In the genomic region with DNA sequence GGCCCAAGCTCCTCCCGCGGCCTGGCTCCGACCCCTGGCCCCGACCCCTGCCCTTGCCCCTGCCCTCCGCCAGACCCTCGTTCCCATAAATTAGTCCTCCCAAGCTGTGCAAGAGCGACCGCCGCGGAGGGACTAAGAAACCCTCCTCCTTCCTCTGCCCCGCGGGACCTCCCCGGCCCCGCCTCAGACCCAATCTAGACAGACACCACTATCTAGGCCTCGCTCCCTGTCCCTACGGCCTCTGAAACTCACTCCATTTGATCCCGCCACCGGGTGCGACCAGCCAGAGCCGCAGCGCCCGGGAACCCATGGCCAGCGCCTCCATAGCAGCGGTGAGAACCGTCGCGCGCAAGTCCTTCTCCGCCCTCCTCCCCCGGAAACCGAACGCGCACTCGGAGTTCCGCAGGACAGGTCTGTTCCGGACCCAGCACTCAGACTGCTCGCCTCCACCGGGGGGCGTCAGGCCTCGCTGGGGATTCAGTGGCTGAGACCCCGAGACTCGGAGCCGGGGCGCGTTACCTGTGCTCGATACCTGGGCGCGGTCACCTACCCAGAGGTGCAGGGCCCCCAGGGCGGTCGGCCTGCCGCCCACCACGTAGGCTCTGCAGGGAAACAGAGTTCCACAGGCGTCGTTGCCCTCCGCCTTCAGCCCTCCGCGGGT, we compare ENCODE assay signal across 8 cellular contexts. TPM values are rescaled to one million over a fixed set of nuclear protein-coding genes. Genes with fewer than 3 reads are reported as not detected.
DNase-seq lines count a peak whose midpoint lies in the region; ATAC-seq and TF ChIP-seq lines count a peak whose summit lies in the region.

A gene (minus strand): TSS at position 331 of the 661 bp plus-strand sequence. CDS start 6 bp downstream, at position 325.

- H3K9ac ChIP-seq in HUES48 (ENCODE audit: low read depth, low read length) (peak within 1 kb of the TSS; percentile 97), NT2/D1 (ENCODE audit: insufficient read length, low read depth) (peak within 1 kb of the TSS; percentile 95)

- no TSS peak for BruUV-seq in Calu3 (replicated peaks; lab: Mats Ljungman, UMichigan)

- no peaks in the 10 kb centered on the region for H3K27me3 Mint-ChIP-seq in Calu3 (ENCODE audit: unreplicated experiment)
- H3K27me3 Mint-ChIP-seq in endothelial cell (ENCODE audit: unreplicated experiment) = peaks cover 8% of the 10 kb centered on the region

- H3K4me1 ChIP-seq in HUES48 (ENCODE audit: control insufficient read depth, insufficient read depth, low read length) (peaks cover 5% of the 10 kb centered on the region; the same call in 1 of the 2 replicates), NT2/D1 (ENCODE audit: insufficient read depth, insufficient read length) (no peaks in the 10 kb centered on the region)

- H3K27me3 ChIP-seq in HUES48 (ENCODE audit: control insufficient read depth, insufficient read depth, low read length) (no peaks in the 10 kb centered on the region), NT2/D1 (ENCODE audit: insufficient read depth, insufficient read length) (no peaks in the 10 kb centered on the region)

- peak within 1 kb of the TSS; percentile 99 for H3K4me3 ChIP-seq in HUES48 (ENCODE audit: low read depth, low read length)
- H3K4me3 ChIP-seq in NT2/D1 (ENCODE audit: insufficient read length, low read depth) = peak within 1 kb of the TSS; percentile 93

- H3K9me3 Mint-ChIP-seq in Calu3 (ENCODE audit: low read depth, unreplicated experiment) (no peaks in the 10 kb centered on the region), endothelial cell (ENCODE audit: unreplicated experiment) (no peaks in the 10 kb centered on the region)

- peak within 1 kb of the TSS; percentile 83 for H3K4me3 Mint-ChIP-seq in Calu3 (ENCODE audit: low read depth, unreplicated experiment)
- H3K4me3 Mint-ChIP-seq in endothelial cell (ENCODE audit: unreplicated experiment) = peak within 1 kb of the TSS; percentile 100

- peaks cover 21% of the 10 kb centered on the region for H3K36me3 Mint-ChIP-seq in Calu3 (ENCODE audit: insufficient read depth, unreplicated experiment)
- peaks cover 16% of the 10 kb centered on the region for H3K36me3 Mint-ChIP-seq in endothelial cell (ENCODE audit: low read depth, unreplicated experiment)

- H3K36me3 ChIP-seq in HUES48 (ENCODE audit: control insufficient read depth, insufficient read depth, low read length) (peaks cover 39% of the 10 kb centered on the region), NT2/D1 (ENCODE audit: insufficient read depth, insufficient read length, low read length) (peaks cover 40% of the 10 kb centered on the region)

- TF ChIP-seq CTCF in Calu3 (IDR thresholded peaks at IDR 0.05; ENCODE audit: unreplicated experiment) = peak; percentile 35
- TF ChIP-seq CTCF in endothelial cell (IDR thresholded peaks at IDR 0.05; ENCODE audit: unreplicated experiment) = peak; percentile 34

- H3K27ac ChIP-seq in HUES48 (ENCODE audit: low read depth, low read length) = peak within 1 kb of the TSS; percentile 88

- ATAC-seq in GM21390 (IDR thresholded peaks at IDR 0.05; ENCODE audit: unreplicated experiment) = peak; percentile 95

- CTCF ChIA-PET in Calu3 (lab: Charles Lee) = no interaction called here

- H3K9me3 ChIP-seq in HUES48 (ENCODE audit: control insufficient read depth, insufficient read depth, low read length) = no peaks in the 10 kb centered on the region
- no peaks in the 10 kb centered on the region for H3K9me3 ChIP-seq in NT2/D1 (ENCODE audit: insufficient read depth, low read length)

- intact Hi-C loops in Calu3 (cut with micrococcal nuclease; ENCODE audit: unreplicated experiment) = loop anchor here (5.0 to 10.0 kb wide), 2 partner anchors 120 to 258 kb away; no protein-coding TSS in a partner anchor

- H3K27ac Mint-ChIP-seq in Calu3 (ENCODE audit: unreplicated experiment) (peak within 1 kb of the TSS; percentile 88), endothelial cell (ENCODE audit: unreplicated experiment) (peak within 1 kb of the TSS; percentile 100)

- DNase-seq in Calu3 = peak; percentile 86
- peak; percentile 95 for DNase-seq in NT2/D1 (ENCODE audit: low read depth, low spot score)
- peak; percentile 75 for DNase-seq in activated CD8-positive, alpha-beta memory T cell treated with anti-CD3 and anti-CD28 coated beads, Interleukin-2, amount 50 U/mL, for 24 hours (ENCODE audit: extremely low read depth)
- DNase-seq in endothelial cell (ENCODE audit: low spot score) = peak; percentile 88
- peak; percentile 88 for DNase-seq in midbrain (lab: John Stamatoyannopoulos, UW)
- DNase-seq in stimulated activated CD8-positive, alpha-beta memory T cell treated with anti-CD3 and anti-CD28 coated beads, Interleukin-2, amount 100 ng/mL, for 1 hour (ENCODE audit: low read depth in 2 of 2) = peak; percentile 61 to 80

- H3K4me1 Mint-ChIP-seq in Calu3 (ENCODE audit: low read depth, unreplicated experiment) (no peaks in the 10 kb centered on the region), endothelial cell (ENCODE audit: unreplicated experiment) (peaks cover 16% of the 10 kb centered on the region)

RNA-seq across cellular contexts. Expression of the gene that starts here (rescaled TPM):
- total RNA-seq in Calu3 (2022) (20.0 and 20.6 TPM in 2 replicates), endothelial cell (ENCODE audit: unreplicated experiment) (25.0 TPM)

Comparison
In these comparisons a context has a peak if more than half of its experiments do, and no peak if none do; other contexts are left out.
1. Peak in every context shown above with its lines: DNase-seq, ATAC-seq, H3K4me3 ChIP-seq and H3K27ac ChIP-seq.